ENCODE assay signal across 8 cellular contexts in genomic region chr5:73565166-73565968, GRCh38. TPM values are rescaled to one million over a fixed set of nuclear protein-coding genes. Genes with fewer than 3 reads are reported as not detected.
DNase-seq lines count a peak whose midpoint lies in the region; ATAC-seq and TF ChIP-seq lines count a peak whose summit lies in the region.

Gene ANKRA2, minus strand, starts transcription at chr5:73565639. Its CDS starts 2,758 bp downstream, at chr5:73562881.
Gene UTP15, plus strand, starts transcription at chr5:73565743. Its CDS starts 1,602 bp downstream, at chr5:73567345.

- no peaks in the 10 kb centered on the region for H3K27me3 ChIP-seq in upper lobe of right lung

- peak within 1 kb of the TSS; percentile 85 for H3K4me3 ChIP-seq in upper lobe of right lung

- peak within 1 kb of the TSS; percentile 100 for H3K27ac Mint-ChIP-seq in T-helper 17 cell

- peaks cover 27% of the 10 kb centered on the region for H3K4me1 ChIP-seq in upper lobe of right lung

- intact Hi-C loops in left cardiac atrium (cut with DNase I), result no loop called here
- intact Hi-C loops in posterior vena cava (cut with DNase I), result no loop called here
- intact Hi-C loops in upper lobe of right lung (cut with DNase I), result no loop called here

- H3K9me3 ChIP-seq in T-helper 17 cell (ENCODE audit: control insufficient read depth, low read length, poor library complexity, severe bottlenecking) (no peaks in the 10 kb centered on the region), upper lobe of right lung (no peaks in the 10 kb centered on the region)

- peak; percentile 68 for TF ChIP-seq POLR2A in GM15510 (IDR thresholded peaks at IDR 0.05; ENCODE audit: borderline replicate concordance, extremely low read depth, insufficient read length)

- ATAC-seq in HG02885 (IDR thresholded peaks at IDR 0.05; ENCODE audit: poor library complexity, unreplicated experiment) (peak; percentile 95), T-helper 17 cell (peak; percentile 95), left cardiac atrium (peak; percentile 99 to 100), upper lobe of right lung (peak; percentile 100)

- H3K27ac ChIP-seq in upper lobe of right lung, result peak within 1 kb of the TSS; percentile 98

- H3K36me3 ChIP-seq in upper lobe of right lung, result peaks cover 35% of the 10 kb centered on the region

- H3K4me1 Mint-ChIP-seq in T-helper 17 cell, result peaks cover 27% of the 10 kb centered on the region

- no peak for TF ChIP-seq CTCF in upper lobe of right lung (IDR thresholded peaks at IDR 0.05)

- no peaks in the 10 kb centered on the region for H3K27me3 Mint-ChIP-seq in T-helper 17 cell

- peaks cover 6% of the 10 kb centered on the region for H3K36me3 Mint-ChIP-seq in T-helper 17 cell (ENCODE audit: low read depth)

- H3K4me3 Mint-ChIP-seq in T-helper 17 cell, result peak within 1 kb of the TSS; percentile 99

- DNase-seq in NCI-H1694 treated with DMSO at 0.1 percent for 48 hours (lab: John Stamatoyannopoulos, UW), result peak; percentile 88
- DNase-seq in T-helper 17 cell, result peak; percentile 94 to 98 (median 98)
- DNase-seq in amygdala (lab: John Stamatoyannopoulos, UW), result peak; percentile 62 to 98 (median 94)
- DNase-seq in left cardiac atrium, result peak; percentile 100
- peak; percentile 100 for DNase-seq in posterior vena cava (ENCODE audit: low spot score)
- peak; percentile 100 for DNase-seq in upper lobe of right lung

RNA-seq across cellular contexts. Expression of gene ANKRA2, which starts in this region (rescaled TPM):
- total RNA-seq in T-helper 17 cell (10 to 100 TPM; 28.1 to 34.5 TPM), left cardiac atrium (10 to 100 TPM in 1 of 2 donors, 1 to 10 TPM in 1; 9.8 to 12.5 TPM), posterior vena cava (10 to 100 TPM; 19.1 to 19.7 TPM), upper lobe of right lung (24.0 TPM)

RNA-seq across cellular contexts. Expression of gene UTP15, which starts in this region (rescaled TPM):
- total RNA-seq in T-helper 17 cell (10 to 100 TPM; 35.8 to 41.6 TPM), left cardiac atrium (10 to 100 TPM; 11.3 to 18.0 TPM), posterior vena cava (10 to 100 TPM; 17.6 to 17.7 TPM), upper lobe of right lung (20.1 TPM)

Comparison
In these comparisons a context has a peak if more than half of its experiments do, and no peak if none do; other contexts are left out.
1. Peak in every context shown above with its lines: DNase-seq, ATAC-seq, H3K4me3 ChIP-seq and H3K27ac ChIP-seq.